ENCODE assay signal across 7 cellular contexts in genomic region chr18:5993938-5994337, GRCh38.
"Had no signal": no experiment of that assay in that cellular context is flagged by ENCODE, and none has a peak within 500 bp of the region (broad histone marks: within the 10 kb centered on the region; RNA-seq: fewer than 3 reads in every experiment).

No MANE protein-coding gene starts in this region.

- H3K9me3 ChIP-seq: HAP-1 had no signal

- H3K4me1 ChIP-seq: HAP-1 had no signal

- H2AFZ ChIP-seq: GM23248 had no signal

- DNase-seq: GM23248, GOT3, HFFc6, IMR-90, KG1 had no signal

- H3K36me3 ChIP-seq: HAP-1 had no signal

- H3K27ac Mint-ChIP-seq: HFFc6 had no signal

- H3K27ac ChIP-seq: GM23248 had no signal

- H3K9ac ChIP-seq: GM23248 had no signal

- H3K4me3 Mint-ChIP-seq: HFFc6 had no signal

- H3K4me3 ChIP-seq: GM23248, HAP-1, K562 had no signal
